In the genomic region with DNA sequence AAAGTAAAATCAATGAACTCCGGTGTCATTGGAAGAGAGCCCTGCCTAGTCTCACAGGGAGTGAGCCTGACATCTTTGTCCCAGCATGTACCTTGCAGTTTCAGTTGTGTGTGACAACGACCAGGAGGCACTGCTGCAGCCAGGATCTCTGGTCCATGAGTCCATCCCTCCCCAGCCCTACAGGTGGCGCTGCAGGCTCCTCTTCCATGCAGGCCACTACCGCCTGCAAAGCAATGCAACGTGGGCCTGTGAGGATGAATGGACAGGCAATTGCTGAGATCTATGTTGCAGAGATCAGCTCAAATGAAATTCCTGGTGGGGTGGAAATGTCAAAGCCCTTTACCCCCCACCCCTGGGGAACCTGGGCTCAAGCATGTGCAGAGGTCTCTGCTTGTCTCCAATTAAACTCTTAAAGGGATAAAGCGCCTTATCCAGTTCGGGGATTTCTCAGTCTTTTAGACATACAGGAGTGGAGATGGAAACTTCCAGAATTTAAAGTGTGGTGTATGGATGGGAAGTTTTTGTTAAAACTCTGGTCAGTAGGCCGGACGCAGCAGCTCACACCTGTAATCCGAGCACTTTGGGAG, we compare ENCODE assay signal across 8 cellular contexts. TPM values are rescaled to one million over a fixed set of nuclear protein-coding genes. Genes with fewer than 3 reads are reported as not detected.
DNase-seq lines count a peak whose midpoint lies in the region; ATAC-seq and TF ChIP-seq lines count a peak whose summit lies in the region.

No MANE protein-coding gene starts in this region.

- H3K14ac ChIP-seq in trophoblast cell (ENCODE audit: low read length), result no peak overlapping the region

- no peak overlapping the region for H2AFZ ChIP-seq in trophoblast cell (ENCODE audit: insufficient read depth, low read length, poor library complexity)

- no peaks in the 10 kb centered on the region for H3K79me1 ChIP-seq in trophoblast cell (ENCODE audit: low read length)

- no peaks in the 10 kb centered on the region for H3K79me2 ChIP-seq in trophoblast cell (ENCODE audit: control insufficient read depth, insufficient read depth, low read length, poor library complexity)

- no peak overlapping the region for H4K8ac ChIP-seq in trophoblast cell (ENCODE audit: low read depth, low read length)

- in situ Hi-C loops in Caki2 (cut with HindIII; ENCODE audit: low pct_unique_long_range_greater_than_20kb, low sequenced_read_pairs), result no loop called here
- in situ Hi-C loops in SK-MEL-5 (cut with HindIII; ENCODE audit: low pct_unique_long_range_greater_than_20kb, low sequenced_read_pairs), result no loop called here

- DNase-seq in Caki2 (ENCODE audit: low read depth) (peak; percentile 71), LNCaP clone FGC (ENCODE audit: low read depth) (peak; percentile 45), SK-MEL-5 (ENCODE audit: low read depth, low spot score) (peak; percentile 91), germinal center (ENCODE audit: low spot score) (peak; percentile 86), trophoblast cell (peak; percentile 81 to 93), upper lobe of right lung (peak; percentile 92)
- peak; percentile 63 for DNase-seq in activated gamma-delta T cell treated with anti-CD3 and anti-CD28 coated beads, Interleukin-2, amount 50 U/mL, for 16 hours (ENCODE audit: low read depth)

- TF ChIP-seq CTCF in LNCaP clone FGC (IDR thresholded peaks at IDR 0.05; ENCODE audit: control insufficient read depth, extremely low read depth, insufficient read depth) (peak; percentile 96), upper lobe of right lung (IDR thresholded peaks at IDR 0.05) (peak; percentile 89)

- ATAC-seq in GM21529 (IDR thresholded peaks at IDR 0.05; ENCODE audit: unreplicated experiment), result peak; percentile 84
- ATAC-seq in upper lobe of right lung, result peak; percentile 96

- H2BK5ac ChIP-seq in trophoblast cell (ENCODE audit: low read depth, low read length, poor library complexity), result no peak overlapping the region

- H2BK120ac ChIP-seq in trophoblast cell (ENCODE audit: insufficient read depth, low read length, poor library complexity), result no peak overlapping the region

- no peak overlapping the region for H4K91ac ChIP-seq in trophoblast cell (ENCODE audit: low read depth, low read length)

- no peak overlapping the region for H2AK5ac ChIP-seq in trophoblast cell (ENCODE audit: low read length)

- no peak overlapping the region for H3K18ac ChIP-seq in trophoblast cell (ENCODE audit: low read length)

- no peak overlapping the region for H4K12ac ChIP-seq in trophoblast cell (ENCODE audit: low read depth, low read length)

- WGBS in trophoblast cell (ENCODE audit: extremely low coverage, insufficient coverage, insufficient read length), result no CpG with 5 or more reads among the region's 10 CpGs

- H3K4ac ChIP-seq in trophoblast cell (ENCODE audit: low read depth, low read length), result no peak overlapping the region

- intact Hi-C loops in upper lobe of right lung (cut with DNase I), result no loop called here

- peaks cover 26% of the 10 kb centered on the region in 2 experiments for H3K36me3 ChIP-seq in trophoblast cell (ENCODE audit: control insufficient read depth in 1 of 2, insufficient read depth in 2 of 2, low read length in 2 of 2)
- peaks cover 17% of the 10 kb centered on the region for H3K36me3 ChIP-seq in upper lobe of right lung

- H3K9me3 ChIP-seq in trophoblast cell (ENCODE audit: insufficient read depth, low read depth, low read length) (peaks cover 1% of the 10 kb centered on the region), upper lobe of right lung (no peaks in the 10 kb centered on the region)

- H3K27me3 ChIP-seq in trophoblast cell (ENCODE audit: insufficient read depth, low read length) (no peaks in the 10 kb centered on the region), upper lobe of right lung (no peaks in the 10 kb centered on the region)

- no peak overlapping the region for H3K9ac ChIP-seq in trophoblast cell (ENCODE audit: low read length)

- H3K4me2 ChIP-seq in trophoblast cell (ENCODE audit: low read length), result no peak overlapping the region

- no peak overlapping the region for H2BK12ac ChIP-seq in trophoblast cell (ENCODE audit: low read length)

- H3K23ac ChIP-seq in trophoblast cell (ENCODE audit: low read length), result no peak overlapping the region

- H3K4me1 ChIP-seq in trophoblast cell (ENCODE audit: control insufficient read depth in 1 of 2, insufficient read depth in 2 of 2, low read length in 2 of 2) (no peaks in the 10 kb centered on the region), upper lobe of right lung (no peaks in the 10 kb centered on the region)

- H3K27ac ChIP-seq in trophoblast cell (ENCODE audit: low read depth, low read length), result no peak overlapping the region
- no peak overlapping the region for H3K27ac ChIP-seq in upper lobe of right lung

- H3K4me3 ChIP-seq in LNCaP clone FGC (ENCODE audit: low read depth, low read length) (no peak overlapping the region), trophoblast cell (ENCODE audit: low read depth, low read length) (no peak overlapping the region), upper lobe of right lung (no peak overlapping the region)

RNA-seq across cellular contexts. Expression of gene TKT, which starts 35.8 kb away (rescaled TPM):
- 2,344 and 2,977 TPM in 2 replicates for total RNA-seq in Caki2 (2014; rRNA removed; shearing (Covaris generic); ENCODE audit: low replicate concordance)
- total RNA-seq in SK-MEL-5 (2014; rRNA removed; shearing (Covaris generic)), result 775 and 835 TPM in 2 replicates
- 738 and 888 TPM in 2 replicates for polyA plus RNA-seq in SK-MEL-5 (2015; cell fraction: cytosol; rRNA removed)
- polyA plus RNA-seq in SK-MEL-5 (2015; cell fraction: nucleus; rRNA removed), result 476 and 534 TPM in 2 replicates
- 527 and 539 TPM in 2 replicates for polyA plus RNA-seq in trophoblast cell (2013)
- total RNA-seq in upper lobe of right lung, result 432 TPM

RNA-seq across cellular contexts. Expression of gene PRKCD, which starts 59.0 kb away (rescaled TPM):
- 10.8 and 13.0 TPM in 2 replicates for total RNA-seq in Caki2 (2014; rRNA removed; shearing (Covaris generic); ENCODE audit: low replicate concordance)
- 3.3 and 4.0 TPM in 2 replicates for total RNA-seq in SK-MEL-5 (2014; rRNA removed; shearing (Covaris generic))
- 60.2 and 68.2 TPM in 2 replicates for polyA plus RNA-seq in SK-MEL-5 (2015; cell fraction: cytosol; rRNA removed)
- 33.7 and 45.3 TPM in 2 replicates for polyA plus RNA-seq in SK-MEL-5 (2015; cell fraction: nucleus; rRNA removed)
- polyA plus RNA-seq in trophoblast cell (2013), result 10.6 and 11.2 TPM in 2 replicates
- total RNA-seq in upper lobe of right lung, result 78.4 TPM
